In genomic region chr18:76873311-76873710, GRCh38 we compare ENCODE assay signal across 27 cellular contexts.
"Had no signal": no experiment of that assay in that cellular context is flagged by ENCODE, and none has a peak within 500 bp of the region (broad histone marks: within the 10 kb centered on the region; RNA-seq: fewer than 3 reads in every experiment).

No MANE protein-coding gene starts in this region.

- H3K9ac ChIP-seq: parathyroid adenoma had no signal

- H3K4me2 ChIP-seq: smooth muscle cell had no signal

- H3K4me3 ChIP-seq: left lung, lower lobe of right lung, psoas muscle, right lobe of liver, smooth muscle cell, suprapubic skin, thoracic aorta, tibial artery, upper lobe of right lung had no signal

- H3K27me3 ChIP-seq: left lung, neutrophil, right lobe of liver, suprapubic skin, tibial artery, upper lobe of right lung had no signal

- H3K9me3 ChIP-seq: left lung, lower lobe of right lung, neutrophil, psoas muscle, right lobe of liver, suprapubic skin, thoracic aorta, tibial artery, upper lobe of right lung had no signal

- FAIRE-seq: kidney, urothelium cell line had no signal

- H3K27ac ChIP-seq: left lung, lower lobe of right lung, neutrophil, parathyroid adenoma, psoas muscle, right lobe of liver, suprapubic skin, thoracic aorta, tibial artery, upper lobe of right lung had no signal

- ATAC-seq: left colon; left lung; naive thymus-derived CD8-positive, alpha-beta T cell; psoas muscle; stimulated activated naive B cell treated with anti-CD40 and anti-IgM and Interleukin-4, amounts not matched to agents 10 μg/mL and 1 μg/mL and 100 μg/mL, for 72 hours; stimulated activated naive CD8-positive, alpha-beta T cell treated with anti-CD3 and anti-CD28 coated beads, Interleukin-15, Interleukin-2, amounts not matched to agents 100 U/mL and 50 U/mL, for 24 hours had no signal

- H3K79me2 ChIP-seq: parathyroid adenoma had no signal

- H2AFZ ChIP-seq: parathyroid adenoma had no signal

- DNase-seq: hypothalamus; immature natural killer cell; left colon; left lung; lower lobe of right lung; mammary epithelial cell; mesenchymal stem cell; naive thymus-derived CD8-positive, alpha-beta T cell; occipital lobe; psoas muscle; right lobe of liver; stimulated activated CD4-positive, alpha-beta T cell treated with anti-CD3 and anti-CD28 coated beads, Interleukin-1b, Interleukin-23, amount 100 ng/mL, for 48 hours; stimulated activated CD4-positive, alpha-beta T cell treated with anti-CD3 and anti-CD28 coated beads, Interleukin-2, amount 100 ng/mL, for 48 hours; stimulated activated CD4-positive, alpha-beta T cell treated with anti-CD3 and anti-CD28 coated beads, Interleukin-4, amount 100 ng/mL, for 4 hours; stimulated activated CD8-positive, alpha-beta memory T cell treated with anti-CD3 and anti-CD28 coated beads, Interleukin-4, amount 100 ng/mL, for 48 hours; stimulated activated naive B cell treated with anti-CD40 and anti-IgM and Interleukin-4, amounts not matched to agents 10 μg/mL and 1 μg/mL and 100 μg/mL, for 72 hours; stimulated activated naive CD8-positive, alpha-beta T cell treated with anti-CD3 and anti-CD28 coated beads, Interleukin-15, Interleukin-2, amounts not matched to agents 100 U/mL and 50 U/mL, for 24 hours; tibial artery; trophoblast cell; upper lobe of right lung had no signal

- H3K4me1 ChIP-seq: left lung, lower lobe of right lung, parathyroid adenoma, psoas muscle, right lobe of liver, suprapubic skin, tibial artery, upper lobe of right lung had no signal
